ENCODE assay signal across 1 cellular context in genomic region chr6:90374201-90374600, GRCh38.
TF ChIP-seq lines count a peak whose summit lies in the region.

No MANE protein-coding gene starts in this region.

TF ChIP-seq in K562, 482 proteins besides CTCF, POLR2A, EP300 and RAD21:
- TF ChIP-seq CEBPZ (IDR thresholded peaks at IDR 0.05; ENCODE audit: borderline replicate concordance, low read depth, low read length) = no peak
- TF ChIP-seq GTF3C2 (IDR thresholded peaks at IDR 0.05; ENCODE audit: borderline replicate concordance, extremely low read depth, insufficient read length) = no peak
- no peak for TF ChIP-seq ZFP1 (CRISPR knock-in tag; IDR thresholded peaks at IDR 0.05)
- TF ChIP-seq ZNF778 (CRISPR knock-in tag; IDR thresholded peaks at IDR 0.05) = no peak
- no peak for TF ChIP-seq RBM22 (IDR thresholded peaks at IDR 0.05; ENCODE audit: low read depth, low read length, poor library complexity, severe bottlenecking)
- TF ChIP-seq CREB1 (IDR thresholded peaks at IDR 0.05) = no peak
- no peak for TF ChIP-seq CREB1 (CRISPR knock-in tag; IDR thresholded peaks at IDR 0.05)
- no peak for TF ChIP-seq NFATC3 (IDR thresholded peaks at IDR 0.05)
- no peak for TF ChIP-seq ZNF785 (CRISPR knock-in tag; IDR thresholded peaks at IDR 0.05)
- no peak for TF ChIP-seq PHF8 (IDR thresholded peaks at IDR 0.05; ENCODE audit: borderline replicate concordance, low read length)
- TF ChIP-seq DMBX1 (CRISPR knock-in tag; IDR thresholded peaks at IDR 0.05; ENCODE audit: borderline replicate concordance) = no peak
- TF ChIP-seq ZEB2 (IDR thresholded peaks at IDR 0.05) = no peak
- no peak for TF ChIP-seq SRSF7 (optimal IDR thresholded peaks at IDR 0.05; ENCODE audit: low read depth, low read length)
- no peak for TF ChIP-seq ZNF354B (CRISPR knock-in tag; IDR thresholded peaks at IDR 0.05)
- TF ChIP-seq GATAD2A (IDR thresholded peaks at IDR 0.05) = no peak
- TF ChIP-seq NFXL1 (CRISPR knock-in tag; IDR thresholded peaks at IDR 0.05) = no peak
- TF ChIP-seq AFF4 (CRISPR knock-in tag; IDR thresholded peaks at IDR 0.05) = no peak
- TF ChIP-seq ZNF318 (IDR thresholded peaks at IDR 0.05; ENCODE audit: borderline replicate concordance in 1 of 2, low read depth in 1 of 2) = no peak
